In the genomic region with DNA sequence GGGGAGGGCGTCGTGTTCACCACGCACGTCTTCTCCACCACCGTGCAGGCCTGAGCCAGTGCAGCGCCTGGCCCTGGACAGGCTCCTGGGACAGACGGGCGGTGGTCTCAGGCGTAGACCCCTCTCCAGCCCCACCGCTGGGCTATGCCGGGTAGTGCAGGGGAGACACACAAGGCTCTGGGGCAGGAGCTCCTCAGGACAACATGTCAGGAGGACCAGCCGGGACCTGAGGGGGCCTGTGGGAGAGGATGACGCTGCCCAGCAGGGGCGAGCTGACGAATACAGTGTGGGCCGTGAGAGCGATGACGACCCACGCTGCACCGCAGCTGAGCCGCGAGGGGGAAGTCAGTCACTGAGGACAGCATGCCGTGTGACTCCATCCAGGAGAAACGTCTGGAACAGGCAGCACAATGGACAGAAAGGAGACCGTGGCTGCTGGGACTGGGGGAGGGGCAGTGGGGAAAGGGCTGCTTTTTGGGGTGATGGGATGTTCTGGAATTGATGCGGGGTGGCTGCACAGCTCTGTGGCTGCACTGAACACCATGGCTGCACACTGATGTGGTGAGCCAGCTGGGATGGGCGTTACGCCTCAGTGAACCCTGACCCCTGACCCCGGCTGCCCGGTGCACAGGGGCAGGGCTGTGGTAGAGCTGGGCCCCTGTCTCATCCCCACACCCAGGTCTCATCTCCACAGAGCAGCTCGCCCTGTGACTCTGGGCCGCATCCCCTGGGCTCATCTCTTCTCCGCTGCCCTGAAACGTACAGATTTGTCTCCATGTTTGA, we compare ENCODE assay signal across 2 cellular contexts.
TF ChIP-seq lines count a peak whose summit lies in the region.

No MANE protein-coding gene starts in this region.

TF ChIP-seq in HepG2, 621 proteins besides CTCF, POLR2A, EP300 and RAD21:
- TF ChIP-seq CENPT (CRISPR knock-in tag; IDR thresholded peaks at IDR 0.05; ENCODE audit: low read depth) (0 out of 2 replicates have a peak, but pooled peaks have one; percentile 27), AGO2 (optimal IDR thresholded peaks at IDR 0.05; ENCODE audit: low read depth, low read length) (peak; percentile 74), FLYWCH1 (CRISPR knock-in tag; IDR thresholded peaks at IDR 0.05) (no peak)
- TF ChIP-seq, protein P1, sequence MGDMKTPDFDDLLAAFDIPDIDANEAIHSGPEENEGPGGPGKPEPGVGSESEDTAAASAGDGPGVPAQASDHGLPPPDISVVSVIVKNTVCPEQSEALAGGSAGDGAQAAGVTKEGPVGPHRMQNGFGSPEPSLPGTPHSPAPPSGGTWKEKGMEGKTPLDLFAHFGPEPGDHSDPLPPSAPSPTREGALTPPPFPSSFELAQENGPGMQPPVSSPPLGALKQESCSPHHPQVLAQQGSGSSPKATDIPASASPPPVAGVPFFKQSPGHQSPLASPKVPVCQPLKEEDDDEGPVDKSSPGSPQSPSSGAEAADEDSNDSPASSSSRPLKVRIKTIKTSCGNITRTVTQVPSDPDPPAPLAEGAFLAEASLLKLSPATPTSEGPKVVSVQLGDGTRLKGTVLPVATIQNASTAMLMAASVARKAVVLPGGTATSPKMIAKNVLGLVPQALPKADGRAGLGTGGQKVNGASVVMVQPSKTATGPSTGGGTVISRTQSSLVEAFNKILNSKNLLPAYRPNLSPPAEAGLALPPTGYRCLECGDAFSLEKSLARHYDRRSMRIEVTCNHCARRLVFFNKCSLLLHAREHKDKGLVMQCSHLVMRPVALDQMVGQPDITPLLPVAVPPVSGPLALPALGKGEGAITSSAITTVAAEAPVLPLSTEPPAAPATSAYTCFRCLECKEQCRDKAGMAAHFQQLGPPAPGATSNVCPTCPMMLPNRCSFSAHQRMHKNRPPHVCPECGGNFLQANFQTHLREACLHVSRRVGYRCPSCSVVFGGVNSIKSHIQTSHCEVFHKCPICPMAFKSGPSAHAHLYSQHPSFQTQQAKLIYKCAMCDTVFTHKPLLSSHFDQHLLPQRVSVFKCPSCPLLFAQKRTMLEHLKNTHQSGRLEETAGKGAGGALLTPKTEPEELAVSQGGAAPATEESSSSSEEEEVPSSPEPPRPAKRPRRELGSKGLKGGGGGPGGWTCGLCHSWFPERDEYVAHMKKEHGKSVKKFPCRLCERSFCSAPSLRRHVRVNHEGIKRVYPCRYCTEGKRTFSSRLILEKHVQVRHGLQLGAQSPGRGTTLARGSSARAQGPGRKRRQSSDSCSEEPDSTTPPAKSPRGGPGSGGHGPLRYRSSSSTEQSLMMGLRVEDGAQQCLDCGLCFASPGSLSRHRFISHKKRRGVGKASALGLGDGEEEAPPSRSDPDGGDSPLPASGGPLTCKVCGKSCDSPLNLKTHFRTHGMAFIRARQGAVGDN (CRISPR knock-in tag; IDR thresholded peaks at IDR 0.05) = peak; percentile 6; the same call in 1 of the 2 replicates
TF ChIP-seq in HepG2: peak in this region for 3.

TF ChIP-seq in WTC11, 78 proteins besides CTCF, POLR2A, EP300 and RAD21:
- TF ChIP-seq RORB (CRISPR knock-in tag; IDR thresholded peaks at IDR 0.05) = no peak
- TF ChIP-seq, protein P2, sequence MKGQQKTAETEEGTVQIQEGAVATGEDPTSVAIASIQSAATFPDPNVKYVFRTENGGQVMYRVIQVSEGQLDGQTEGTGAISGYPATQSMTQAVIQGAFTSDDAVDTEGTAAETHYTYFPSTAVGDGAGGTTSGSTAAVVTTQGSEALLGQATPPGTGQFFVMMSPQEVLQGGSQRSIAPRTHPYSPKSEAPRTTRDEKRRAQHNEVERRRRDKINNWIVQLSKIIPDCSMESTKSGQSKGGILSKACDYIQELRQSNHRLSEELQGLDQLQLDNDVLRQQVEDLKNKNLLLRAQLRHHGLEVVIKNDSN (CRISPR knock-in tag; IDR thresholded peaks at IDR 0.05) = no peak
- no peak for TF ChIP-seq ZNF423 (CRISPR knock-in tag; IDR thresholded peaks at IDR 0.05)
- TF ChIP-seq, protein P3, sequence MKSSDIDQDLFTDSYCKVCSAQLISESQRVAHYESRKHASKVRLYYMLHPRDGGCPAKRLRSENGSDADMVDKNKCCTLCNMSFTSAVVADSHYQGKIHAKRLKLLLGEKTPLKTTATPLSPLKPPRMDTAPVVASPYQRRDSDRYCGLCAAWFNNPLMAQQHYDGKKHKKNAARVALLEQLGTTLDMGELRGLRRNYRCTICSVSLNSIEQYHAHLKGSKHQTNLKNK (CRISPR knock-in tag; IDR thresholded peaks at IDR 0.05) = no peak
- no peak for TF ChIP-seq OVOL2 (CRISPR knock-in tag; IDR thresholded peaks at IDR 0.05; ENCODE audit: borderline replicate concordance)
- TF ChIP-seq TCF7 (CRISPR knock-in tag; IDR thresholded peaks at IDR 0.05; ENCODE audit: low read depth) = no peak
- no peak for TF ChIP-seq EMX1 (CRISPR knock-in tag; IDR thresholded peaks at IDR 0.05)
- TF ChIP-seq, protein P4, sequence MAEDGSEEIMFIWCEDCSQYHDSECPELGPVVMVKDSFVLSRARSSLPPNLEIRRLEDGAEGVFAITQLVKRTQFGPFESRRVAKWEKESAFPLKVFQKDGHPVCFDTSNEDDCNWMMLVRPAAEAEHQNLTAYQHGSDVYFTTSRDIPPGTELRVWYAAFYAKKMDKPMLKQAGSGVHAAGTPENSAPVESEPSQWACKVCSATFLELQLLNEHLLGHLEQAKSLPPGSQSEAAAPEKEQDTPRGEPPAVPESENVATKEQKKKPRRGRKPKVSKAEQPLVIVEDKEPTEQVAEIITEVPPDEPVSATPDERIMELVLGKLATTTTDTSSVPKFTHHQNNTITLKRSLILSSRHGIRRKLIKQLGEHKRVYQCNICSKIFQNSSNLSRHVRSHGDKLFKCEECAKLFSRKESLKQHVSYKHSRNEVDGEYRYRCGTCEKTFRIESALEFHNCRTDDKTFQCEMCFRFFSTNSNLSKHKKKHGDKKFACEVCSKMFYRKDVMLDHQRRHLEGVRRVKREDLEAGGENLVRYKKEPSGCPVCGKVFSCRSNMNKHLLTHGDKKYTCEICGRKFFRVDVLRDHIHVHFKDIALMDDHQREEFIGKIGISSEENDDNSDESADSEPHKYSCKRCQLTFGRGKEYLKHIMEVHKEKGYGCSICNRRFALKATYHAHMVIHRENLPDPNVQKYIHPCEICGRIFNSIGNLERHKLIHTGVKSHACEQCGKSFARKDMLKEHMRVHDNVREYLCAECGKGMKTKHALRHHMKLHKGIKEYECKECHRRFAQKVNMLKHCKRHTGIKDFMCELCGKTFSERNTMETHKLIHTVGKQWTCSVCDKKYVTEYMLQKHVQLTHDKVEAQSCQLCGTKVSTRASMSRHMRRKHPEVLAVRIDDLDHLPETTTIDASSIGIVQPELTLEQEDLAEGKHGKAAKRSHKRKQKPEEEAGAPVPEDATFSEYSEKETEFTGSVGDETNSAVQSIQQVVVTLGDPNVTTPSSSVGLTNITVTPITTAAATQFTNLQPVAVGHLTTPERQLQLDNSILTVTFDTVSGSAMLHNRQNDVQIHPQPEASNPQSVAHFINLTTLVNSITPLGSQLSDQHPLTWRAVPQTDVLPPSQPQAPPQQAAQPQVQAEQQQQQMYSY (CRISPR knock-in tag; IDR thresholded peaks at IDR 0.05) = no peak
- TF ChIP-seq FOXP1 (CRISPR knock-in tag; IDR thresholded peaks at IDR 0.05; ENCODE audit: borderline replicate concordance) = no peak
- no peak for TF ChIP-seq ZNF416 (CRISPR knock-in tag; IDR thresholded peaks at IDR 0.05)
- no peak for TF ChIP-seq ZNF671 (CRISPR knock-in tag; IDR thresholded peaks at IDR 0.05)
- no peak for TF ChIP-seq GTF2I (CRISPR knock-in tag; conservative IDR thresholded peaks at IDR 0.05)
- TF ChIP-seq, protein P5, sequence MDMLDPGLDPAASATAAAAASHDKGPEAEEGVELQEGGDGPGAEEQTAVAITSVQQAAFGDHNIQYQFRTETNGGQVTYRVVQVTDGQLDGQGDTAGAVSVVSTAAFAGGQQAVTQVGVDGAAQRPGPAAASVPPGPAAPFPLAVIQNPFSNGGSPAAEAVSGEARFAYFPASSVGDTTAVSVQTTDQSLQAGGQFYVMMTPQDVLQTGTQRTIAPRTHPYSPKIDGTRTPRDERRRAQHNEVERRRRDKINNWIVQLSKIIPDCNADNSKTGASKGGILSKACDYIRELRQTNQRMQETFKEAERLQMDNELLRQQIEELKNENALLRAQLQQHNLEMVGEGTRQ (CRISPR knock-in tag; IDR thresholded peaks at IDR 0.05) = no peak
TF ChIP-seq in WTC11: peak in this region for 0.
